Comparison of ENCODE assay signal across 30 cellular contexts in genomic region chr5:59491944-59492343, GRCh38.
"Had no signal": no experiment of that assay in that cellular context is flagged by ENCODE, and none has a peak within 500 bp of the region (broad histone marks: within the 10 kb centered on the region; RNA-seq: fewer than 3 reads in every experiment).

No MANE protein-coding gene starts in this region.

- H3K4me2 ChIP-seq: PC-9 had no signal

- H3K4me1 ChIP-seq: ascending aorta had no signal

- H3K36me3 ChIP-seq: ascending aorta, cardiac muscle cell had no signal

- H3K4me3 ChIP-seq: ascending aorta, cardiac muscle cell, PC-9 had no signal

- H3K27ac ChIP-seq: ascending aorta, cardiac muscle cell, PC-9, RWPE1 had no signal

- DNase-seq: activated CD4-positive, alpha-beta T cell treated with anti-CD3 and anti-CD28 coated beads, Interleukin-2, amount 10 ng/mL, durations not matched to agents 24 days and 14 days; activated CD4-positive, alpha-beta T cell treated with anti-CD3 and anti-CD28 coated beads, Interleukin-2, amount 50 U/mL, for 48 hours; activated CD8-positive, alpha-beta T cell treated with anti-CD3 and anti-CD28 coated beads, Interleukin-2, amount 10 ng/mL, durations not matched to agents 7 days and 5 days; activated gamma-delta T cell; activated naive CD4-positive, alpha-beta T cell treated with Interleukin-2 at 50 U/mL for 16 hours; activated naive CD8-positive, alpha-beta T cell treated with anti-CD3 and anti-CD28 coated beads, Interleukin-2, amount 10 ng/mL, durations not matched to agents 7 days and 5 days; activated T-cell treated with anti-CD3 and anti-CD28 coated beads, Interleukin-2, amount 50 U/mL, for 24 hours; amygdala; NCI-H1092 treated with DMSO at 0.1 percent for 48 hours; NCI-H1417; NCI-H146; NCI-H187; NCI-H2029 treated with DMSO at 0.1 percent for 48 hours; NCI-H2107; NCI-H2171 treated with DMSO at 0.1 percent for 48 hours; NCI-H2227 treated with DMSO at 0.1 percent for 48 hours; NCI-H446; NCI-H524; NK-92 treated with Interleukin-12 subunit alpha and Interleukin-12 subunit beta, amount 100 ng/mL, for 24 hours; PC-9; SIG-M5; SW 1271; T-helper 1 cell; T-helper 2 cell; T-helper 9 cell had no signal

- H3K27me3 ChIP-seq: ascending aorta, cardiac muscle cell had no signal

- ATAC-seq: activated CD8-positive, alpha-beta T cell treated with anti-CD3 and anti-CD28 coated beads, Interleukin-2, amount 10 ng/mL, durations not matched to agents 7 days and 5 days; Right ventricle myocardium inferior; SK-N-SH treated with all-trans-retinoic acid at 6 μM for 48 hours had no signal
